Comparison of ENCODE assay signal across 1 cellular context in genomic region chr5:96752341-96753016, GRCh38.
TF ChIP-seq lines count a peak whose summit lies in the region.

No MANE protein-coding gene starts in this region.

TF ChIP-seq in H1, 55 proteins besides CTCF, POLR2A, EP300 and RAD21 (continued from another document):
- TF ChIP-seq USF2 (IDR thresholded peaks at IDR 0.05; ENCODE audit: low read length) (no peak), TCF12 (IDR thresholded peaks at IDR 0.05; ENCODE audit: low read depth, low read length) (no peak), JUND (IDR thresholded peaks at IDR 0.05; ENCODE audit: low read length) (no peak), E2F6 (IDR thresholded peaks at IDR 0.05) (no peak), RNF2 (IDR thresholded peaks at IDR 0.05; ENCODE audit: borderline replicate concordance, low read depth, low read length, missing control alignments, poor library complexity, severe bottlenecking) (no peak), EZH2 (IDR thresholded peaks at IDR 0.05; ENCODE audit: low read depth, low read length, severe bottlenecking) (no peak), BRCA1 (IDR thresholded peaks at IDR 0.05; ENCODE audit: low read depth, low read length) (no peak), NANOG (IDR thresholded peaks at IDR 0.05; ENCODE audit: insufficient read depth, low read depth, low read length, poor library complexity, severe bottlenecking) (no peak), POLR2AphosphoS5 (IDR thresholded peaks at IDR 0.05; ENCODE audit: low read depth, low read length) (no peak), TAF7 (optimal IDR thresholded peaks at IDR 0.05; ENCODE audit: borderline replicate concordance, low read depth, low read length) (no peak), SP1 (IDR thresholded peaks at IDR 0.05; ENCODE audit: low read depth, low read length) (no peak)
TF ChIP-seq in H1: peak in this region for 0.
